Comparison of ENCODE assay signal across 8 cellular contexts in the genomic region with DNA sequence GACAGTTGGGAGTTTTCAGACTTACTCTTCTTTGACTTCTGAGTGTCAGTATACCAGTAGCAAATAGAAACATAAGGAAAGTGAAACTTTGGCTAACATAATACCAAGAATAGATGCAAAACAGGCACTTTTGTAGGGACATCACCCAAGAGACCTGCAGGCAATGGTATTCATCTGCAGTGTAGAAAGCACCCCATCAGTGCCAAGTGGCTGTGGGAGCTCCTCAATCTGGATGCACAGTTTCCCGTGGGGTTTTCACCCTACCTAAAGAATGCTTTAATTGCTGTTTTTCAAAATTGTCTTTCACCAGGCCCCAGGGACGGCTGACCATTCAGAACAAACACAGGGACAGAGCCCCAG.
A peak's percentile ranks its signal among the peaks of the same experiment; 100 is the strongest.
DNase-seq lines count a peak whose midpoint lies in the region; ATAC-seq, FAIRE-seq and TF ChIP-seq lines count a peak whose summit lies in the region.
"Had no signal": no experiment of that assay in that cellular context is flagged by ENCODE, and none has a peak within 500 bp of the region (broad histone marks: within the 10 kb centered on the region; RNA-seq: fewer than 3 reads in every experiment).

No MANE protein-coding gene starts in this region.

- no peak overlapping the region for H3K27ac ChIP-seq in neural cell (ENCODE audit: low read length)
- no peak overlapping the region for H3K27ac ChIP-seq in tibial nerve
- H3K27ac ChIP-seq: neutrophil had no signal

- no peak for TF ChIP-seq CTCF in activated CD8-positive, alpha-beta T cell treated with anti-CD3 and anti-CD28 coated beads for 36 hours (IDR thresholded peaks at IDR 0.05)
- TF ChIP-seq CTCF in neural cell (IDR thresholded peaks at IDR 0.05; ENCODE audit: poor library complexity, severe bottlenecking) (no peak), tibial nerve (IDR thresholded peaks at IDR 0.05) (no peak)

- peak overlapping the region; percentile 64 for H3K4me3 Mint-ChIP-seq in activated CD8-positive, alpha-beta T cell treated with anti-CD3 and anti-CD28 coated beads for 36 hours

- H4K20me1 ChIP-seq in neural cell (ENCODE audit: insufficient read depth), result no peaks in the 10 kb centered on the region

- peaks cover 10% of the 10 kb centered on the region for H3K4me1 Mint-ChIP-seq in activated CD8-positive, alpha-beta T cell treated with anti-CD3 and anti-CD28 coated beads for 36 hours (ENCODE audit: low read depth)

- peaks cover 42% of the 10 kb centered on the region for H3K27me3 Mint-ChIP-seq in activated CD8-positive, alpha-beta T cell treated with anti-CD3 and anti-CD28 coated beads for 36 hours

- H3K4me3 ChIP-seq in neural cell (ENCODE audit: low read length) (peak overlapping the region; percentile 82), tibial nerve (no peak overlapping the region)

- H3K79me2 ChIP-seq in neural cell (replicated peaks; ENCODE audit: insufficient read depth, low read length), result peaks cover 16% of the 10 kb centered on the region

- no peaks in the 10 kb centered on the region for H3K9me3 Mint-ChIP-seq in activated CD8-positive, alpha-beta T cell treated with anti-CD3 and anti-CD28 coated beads for 36 hours

- WGBS in tibial nerve, 2 donors, result 33 to 42% methylated on average over 2 of the region's 2 CpGs

- TF ChIP-seq EP300 in neural cell (conservative IDR thresholded peaks at IDR 0.05; ENCODE audit: poor library complexity, severe bottlenecking) (no peak), tibial nerve (IDR thresholded peaks at IDR 0.05) (no peak)

- H3K36me3 ChIP-seq in neural cell (ENCODE audit: insufficient read depth, low read length), result peaks cover 9% of the 10 kb centered on the region
- H3K36me3 ChIP-seq in tibial nerve, result no peaks in the 10 kb centered on the region
- H3K36me3 ChIP-seq: neutrophil had no signal

- peak; percentile 29 for DNase-seq in activated CD8-positive, alpha-beta T cell treated with anti-CD3 and anti-CD28 coated beads for 36 hours
- DNase-seq in tibial nerve (ENCODE audit: low spot score in 2 of 2), result no peak
- no peak for DNase-seq in NCI-H510A treated with DMSO at 0.1 percent for 48 hours (lab: John Stamatoyannopoulos, UW)
- DNase-seq in GM19239 (ENCODE audit: insufficient read length, low spot score), result no peak

- H3K9ac ChIP-seq in neural cell (ENCODE audit: low read length), result peak overlapping the region; percentile 77

- intact Hi-C loops in activated CD8-positive, alpha-beta T cell treated with anti-CD3 and anti-CD28 coated beads for 36 hours (cut with micrococcal nuclease), result no loop called here

- no peak for FAIRE-seq in GM19239 (lab: Jason Lieb, UNC)

- no peaks in the 10 kb centered on the region for H3K9me3 ChIP-seq in neural cell (ENCODE audit: low read length)
- H3K9me3 ChIP-seq in tibial nerve, result no peaks in the 10 kb centered on the region
- H3K9me3 ChIP-seq: neutrophil had no signal

- H3K9me2 ChIP-seq in neural cell (ENCODE audit: insufficient read depth, low read length), result no peaks in the 10 kb centered on the region

- TF ChIP-seq POLR2A in tibial nerve (IDR thresholded peaks at IDR 0.05), result no peak

- H3K27me3 ChIP-seq in neural cell (ENCODE audit: insufficient read depth, low read depth, low read length), result no peaks in the 10 kb centered on the region
- peaks cover 0 to 44% of the 10 kb centered on the region in 2 donors for H3K27me3 ChIP-seq in tibial nerve

- peaks cover 4% of the 10 kb centered on the region for H3F3A ChIP-seq in neural cell (ENCODE audit: insufficient read depth, low read length, poor library complexity, severe bottlenecking)

- TF ChIP-seq RAD21 in neural cell (conservative IDR thresholded peaks at IDR 0.05), result no peak

- CTCF ChIA-PET in activated CD8-positive, alpha-beta T cell treated with anti-CD3 and anti-CD28 coated beads for 36 hours (lab: Charles Lee), result interaction anchor here (0.6 to 1.9 kb wide), 4 partner anchors 31 to 92 kb away, joined by 3 to 4 read pairs (median 4); no protein-coding TSS in a partner anchor

- peak overlapping the region; percentile 17 for H3K27ac Mint-ChIP-seq in activated CD8-positive, alpha-beta T cell treated with anti-CD3 and anti-CD28 coated beads for 36 hours

- peak; percentile 48 for ATAC-seq in GM18511 (IDR thresholded peaks at IDR 0.05; ENCODE audit: unreplicated experiment)
- ATAC-seq in HG02571 (IDR thresholded peaks at IDR 0.05; ENCODE audit: unreplicated experiment), result peak; percentile 64
- ATAC-seq in activated CD8-positive, alpha-beta T cell treated with anti-CD3 and anti-CD28 coated beads for 36 hours, result peak; percentile 69

- peaks cover 0 to 18% (median 0%) of the 10 kb centered on the region in 4 donors for H3K4me1 ChIP-seq in tibial nerve

- H2AFZ ChIP-seq in neural cell (ENCODE audit: low read depth, low read length), result no peak overlapping the region

- peak overlapping the region; percentile 90 for H3K4me2 ChIP-seq in neural cell (ENCODE audit: low read length)

- POLR2A ChIA-PET in activated CD8-positive, alpha-beta T cell treated with anti-CD3 and anti-CD28 coated beads for 36 hours (lab: Charles Lee), result interaction anchor here (1.0 kb wide), 1 partner anchor 11 kb away, joined by 3 read pairs; no protein-coding TSS in a partner anchor

- H3K36me3 Mint-ChIP-seq in activated CD8-positive, alpha-beta T cell treated with anti-CD3 and anti-CD28 coated beads for 36 hours (ENCODE audit: low read depth), result no peaks in the 10 kb centered on the region

TF ChIP-seq in neural cell, 6 proteins besides CTCF, POLR2A, EP300 and RAD21:
- TF ChIP-seq TAF1 (IDR thresholded peaks at IDR 0.05; ENCODE audit: low read depth) (no peak), POLR2AphosphoS5 (IDR thresholded peaks at IDR 0.05) (no peak), EZH2 (IDR thresholded peaks at IDR 0.05; ENCODE audit: borderline replicate concordance, insufficient read depth, low read length, poor library complexity, severe bottlenecking) (no peak), MXI1 (conservative IDR thresholded peaks at IDR 0.05; ENCODE audit: poor library complexity, severe bottlenecking) (no peak), SMC3 (conservative IDR thresholded peaks at IDR 0.05; ENCODE audit: poor library complexity) (no peak)
- TF ChIP-seq, protein P1, sequence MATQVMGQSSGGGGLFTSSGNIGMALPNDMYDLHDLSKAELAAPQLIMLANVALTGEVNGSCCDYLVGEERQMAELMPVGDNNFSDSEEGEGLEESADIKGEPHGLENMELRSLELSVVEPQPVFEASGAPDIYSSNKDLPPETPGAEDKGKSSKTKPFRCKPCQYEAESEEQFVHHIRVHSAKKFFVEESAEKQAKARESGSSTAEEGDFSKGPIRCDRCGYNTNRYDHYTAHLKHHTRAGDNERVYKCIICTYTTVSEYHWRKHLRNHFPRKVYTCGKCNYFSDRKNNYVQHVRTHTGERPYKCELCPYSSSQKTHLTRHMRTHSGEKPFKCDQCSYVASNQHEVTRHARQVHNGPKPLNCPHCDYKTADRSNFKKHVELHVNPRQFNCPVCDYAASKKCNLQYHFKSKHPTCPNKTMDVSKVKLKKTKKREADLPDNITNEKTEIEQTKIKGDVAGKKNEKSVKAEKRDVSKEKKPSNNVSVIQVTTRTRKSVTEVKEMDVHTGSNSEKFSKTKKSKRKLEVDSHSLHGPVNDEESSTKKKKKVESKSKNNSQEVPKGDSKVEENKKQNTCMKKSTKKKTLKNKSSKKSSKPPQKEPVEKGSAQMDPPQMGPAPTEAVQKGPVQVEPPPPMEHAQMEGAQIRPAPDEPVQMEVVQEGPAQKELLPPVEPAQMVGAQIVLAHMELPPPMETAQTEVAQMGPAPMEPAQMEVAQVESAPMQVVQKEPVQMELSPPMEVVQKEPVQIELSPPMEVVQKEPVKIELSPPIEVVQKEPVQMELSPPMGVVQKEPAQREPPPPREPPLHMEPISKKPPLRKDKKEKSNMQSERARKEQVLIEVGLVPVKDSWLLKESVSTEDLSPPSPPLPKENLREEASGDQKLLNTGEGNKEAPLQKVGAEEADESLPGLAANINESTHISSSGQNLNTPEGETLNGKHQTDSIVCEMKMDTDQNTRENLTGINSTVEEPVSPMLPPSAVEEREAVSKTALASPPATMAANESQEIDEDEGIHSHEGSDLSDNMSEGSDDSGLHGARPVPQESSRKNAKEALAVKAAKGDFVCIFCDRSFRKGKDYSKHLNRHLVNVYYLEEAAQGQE (IDR thresholded peaks at IDR 0.05; ENCODE audit: borderline replicate concordance), result no peak
